In the genomic region with DNA sequence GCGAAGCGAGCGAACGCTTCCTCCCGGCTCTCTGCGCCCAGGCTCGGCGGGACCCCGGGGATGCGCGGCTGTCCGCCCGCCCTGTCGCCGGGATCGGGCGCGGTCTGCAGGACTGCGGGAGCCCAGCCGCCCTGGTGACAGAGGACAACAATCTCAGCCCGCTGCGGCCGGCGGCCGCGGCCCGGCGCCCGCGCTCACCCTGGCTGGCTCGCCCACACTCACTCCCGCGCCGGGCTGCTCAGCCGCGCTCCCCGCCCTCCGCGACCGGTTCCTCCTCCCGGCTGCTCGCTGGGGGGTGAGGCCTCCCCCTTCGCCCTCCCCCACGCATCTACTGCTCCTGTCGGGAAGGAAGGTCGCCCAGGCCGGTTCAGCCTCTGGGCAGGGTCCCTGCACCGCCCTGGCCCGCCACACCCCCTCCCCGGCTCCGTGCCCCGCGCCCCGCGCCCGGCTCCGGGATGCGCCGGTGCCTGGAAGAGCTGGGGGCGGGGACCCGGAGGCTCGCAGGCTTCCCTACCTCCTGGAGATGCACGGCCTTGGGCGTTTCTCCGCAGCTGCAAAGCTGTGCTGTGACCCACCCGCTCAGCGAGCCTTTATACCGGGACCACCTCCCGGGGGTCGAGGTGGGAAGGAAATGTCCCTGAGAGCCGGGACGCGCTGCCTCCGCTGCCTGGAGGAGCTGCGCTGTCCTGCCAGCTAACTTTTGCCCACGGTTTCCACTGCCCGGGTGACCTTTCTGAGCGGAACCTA, we compare ENCODE assay signal across 8 cellular contexts. TPM values are rescaled to one million over a fixed set of nuclear protein-coding genes. Genes with fewer than 3 reads are reported as not detected.
A peak's percentile ranks its signal among the peaks of the same experiment; 100 is the strongest.
DNase-seq lines count a peak whose midpoint lies in the region; ATAC-seq, FAIRE-seq and TF ChIP-seq lines count a peak whose summit lies in the region.

A gene with protein sequence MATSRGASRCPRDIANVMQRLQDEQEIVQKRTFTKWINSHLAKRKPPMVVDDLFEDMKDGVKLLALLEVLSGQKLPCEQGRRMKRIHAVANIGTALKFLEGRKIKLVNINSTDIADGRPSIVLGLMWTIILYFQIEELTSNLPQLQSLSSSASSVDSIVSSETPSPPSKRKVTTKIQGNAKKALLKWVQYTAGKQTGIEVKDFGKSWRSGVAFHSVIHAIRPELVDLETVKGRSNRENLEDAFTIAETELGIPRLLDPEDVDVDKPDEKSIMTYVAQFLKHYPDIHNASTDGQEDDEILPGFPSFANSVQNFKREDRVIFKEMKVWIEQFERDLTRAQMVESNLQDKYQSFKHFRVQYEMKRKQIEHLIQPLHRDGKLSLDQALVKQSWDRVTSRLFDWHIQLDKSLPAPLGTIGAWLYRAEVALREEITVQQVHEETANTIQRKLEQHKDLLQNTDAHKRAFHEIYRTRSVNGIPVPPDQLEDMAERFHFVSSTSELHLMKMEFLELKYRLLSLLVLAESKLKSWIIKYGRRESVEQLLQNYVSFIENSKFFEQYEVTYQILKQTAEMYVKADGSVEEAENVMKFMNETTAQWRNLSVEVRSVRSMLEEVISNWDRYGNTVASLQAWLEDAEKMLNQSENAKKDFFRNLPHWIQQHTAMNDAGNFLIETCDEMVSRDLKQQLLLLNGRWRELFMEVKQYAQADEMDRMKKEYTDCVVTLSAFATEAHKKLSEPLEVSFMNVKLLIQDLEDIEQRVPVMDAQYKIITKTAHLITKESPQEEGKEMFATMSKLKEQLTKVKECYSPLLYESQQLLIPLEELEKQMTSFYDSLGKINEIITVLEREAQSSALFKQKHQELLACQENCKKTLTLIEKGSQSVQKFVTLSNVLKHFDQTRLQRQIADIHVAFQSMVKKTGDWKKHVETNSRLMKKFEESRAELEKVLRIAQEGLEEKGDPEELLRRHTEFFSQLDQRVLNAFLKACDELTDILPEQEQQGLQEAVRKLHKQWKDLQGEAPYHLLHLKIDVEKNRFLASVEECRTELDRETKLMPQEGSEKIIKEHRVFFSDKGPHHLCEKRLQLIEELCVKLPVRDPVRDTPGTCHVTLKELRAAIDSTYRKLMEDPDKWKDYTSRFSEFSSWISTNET (N-terminal part only) (minus strand): TSS at position 688 of the 747 bp plus-strand sequence. CDS start 9,031 bp downstream, outside the sequence.

- H3K27ac ChIP-seq in RWPE2 (ENCODE audit: poor library complexity, severe bottlenecking): no peak within 1 kb of the TSS
- H3K27ac ChIP-seq in liver (ENCODE audit: low read depth in 1 of 2, low read length in 2 of 2): peak within 1 kb of the TSS; percentile 42 to 61
- H3K27ac ChIP-seq in subcutaneous abdominal adipose tissue (ENCODE audit: low read depth, low read length): peak within 1 kb of the TSS; percentile 32

- H3K36me3 ChIP-seq in RWPE2 (ENCODE audit: low read depth) (no peaks in the 10 kb centered on the region), liver (ENCODE audit: control insufficient read depth in 4 of 4, insufficient read depth in 3 of 4, low read depth in 1 of 4, low read length in 3 of 4) (no peaks in the 10 kb centered on the region), subcutaneous abdominal adipose tissue (ENCODE audit: control insufficient read depth in 5 of 5, insufficient read depth in 5 of 5, low read length in 5 of 5) (no peaks in the 10 kb centered on the region)

- H3K4me3 ChIP-seq in RWPE2 (ENCODE audit: severe bottlenecking) (peak within 1 kb of the TSS; percentile 36), liver (ENCODE audit: low read depth in 1 of 3, low read length in 3 of 3) (peak within 1 kb of the TSS; percentile 37 to 62 (median 38)), subcutaneous abdominal adipose tissue (ENCODE audit: low read depth in 1 of 5, low read length in 5 of 5) (peak within 1 kb of the TSS; percentile 58 to 81 (median 72))

- peak; percentile 29 for ATAC-seq in GM21447 (IDR thresholded peaks at IDR 0.05; ENCODE audit: unreplicated experiment)
- peak; percentile 84 for ATAC-seq in RWPE2 (ENCODE audit: low read depth)

- no peak for TF ChIP-seq CTCF in RWPE2 (IDR thresholded peaks at IDR 0.05; ENCODE audit: poor library complexity, severe bottlenecking)
- TF ChIP-seq CTCF in liver (IDR thresholded peaks at IDR 0.05; ENCODE audit: low read depth, low read length, missing input control): no peak

- H3K27me3 ChIP-seq in RWPE2 (ENCODE audit: insufficient read depth, poor library complexity, severe bottlenecking) (peaks cover 5% of the 10 kb centered on the region), liver (ENCODE audit: control insufficient read depth in 4 of 4, insufficient read depth in 4 of 4, low read length in 3 of 4) (no peaks in the 10 kb centered on the region), subcutaneous abdominal adipose tissue (ENCODE audit: control insufficient read depth in 5 of 5, insufficient read depth in 4 of 5, low read length in 5 of 5) (peaks cover 0 to 15% (median 7%) of the 10 kb centered on the region in 5 donors)

- DNase-seq in C1 segment of cervical spinal cord (lab: John Stamatoyannopoulos, UW) (peak in 8 of 14 donors; percentile 6 to 72 (median 30)), RWPE2 (ENCODE audit: low spot score) (peak; percentile 56), dermis blood vessel endothelial cell (peak; percentile 32), SW 1271 (lab: John Stamatoyannopoulos, UW) (no peak), GM19239 (ENCODE audit: insufficient read length, low spot score) (no peak)

- no peak for TF ChIP-seq RAD21 in liver (IDR thresholded peaks at IDR 0.05)

- no peak for FAIRE-seq in GM19239 (lab: Jason Lieb, UNC)

- 2% methylated on average over 78 of the region's 78 CpGs for WGBS in liver

- no peaks in the 10 kb centered on the region for H3K9me3 ChIP-seq in RWPE2 (ENCODE audit: severe bottlenecking)
- no peaks in the 10 kb centered on the region for H3K9me3 ChIP-seq in liver (ENCODE audit: control insufficient read depth in 4 of 4, low read length in 3 of 4)
- H3K9me3 ChIP-seq in subcutaneous abdominal adipose tissue (ENCODE audit: control insufficient read depth in 5 of 5, low read length in 5 of 5): no peaks in the 10 kb centered on the region

- H3K4me1 ChIP-seq in RWPE2 (ENCODE audit: insufficient read depth, poor library complexity, severe bottlenecking) (no peaks in the 10 kb centered on the region), liver (ENCODE audit: control insufficient read depth in 4 of 4, insufficient read depth in 4 of 4, low read length in 3 of 4) (peaks cover 0 to 16% (median 9%) of the 10 kb centered on the region in 4 donors), subcutaneous abdominal adipose tissue (ENCODE audit: control insufficient read depth in 5 of 5, insufficient read depth in 5 of 5, low read length in 5 of 5) (peaks cover 5 to 21% (median 16%) of the 10 kb centered on the region in 5 donors)

- H3K9ac ChIP-seq in liver (ENCODE audit: low read depth in 1 of 2, low read length in 2 of 2): no peak within 1 kb of the TSS
- H3K9ac ChIP-seq in subcutaneous abdominal adipose tissue (ENCODE audit: low read length in 5 of 5): peak within 1 kb of the TSS in 4 of 5 donors; percentile 19 to 73 (median 42)

TF ChIP-seq in liver, 16 proteins besides CTCF, POLR2A, EP300 and RAD21:
- no peak for TF ChIP-seq YY1 (IDR thresholded peaks at IDR 0.05)
- no peak for TF ChIP-seq FOXA2 (IDR thresholded peaks at IDR 0.05)
- TF ChIP-seq HNF4A (conservative IDR thresholded peaks at IDR 0.05): no peak
- TF ChIP-seq GABPA (IDR thresholded peaks at IDR 0.05 in 1 of 2, conservative IDR thresholded peaks at IDR 0.05 in 1 of 2): no peak
- no peak for TF ChIP-seq EGR1 (IDR thresholded peaks at IDR 0.05; ENCODE audit: low read depth in 2 of 2)
- no peak for TF ChIP-seq NR2F2 (IDR thresholded peaks at IDR 0.05)
- TF ChIP-seq, protein P1, sequence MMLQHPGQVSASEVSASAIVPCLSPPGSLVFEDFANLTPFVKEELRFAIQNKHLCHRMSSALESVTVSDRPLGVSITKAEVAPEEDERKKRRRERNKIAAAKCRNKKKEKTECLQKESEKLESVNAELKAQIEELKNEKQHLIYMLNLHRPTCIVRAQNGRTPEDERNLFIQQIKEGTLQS (IDR thresholded peaks at IDR 0.05): no peak
- TF ChIP-seq JUND (IDR thresholded peaks at IDR 0.05): no peak
- TF ChIP-seq RXRA (IDR thresholded peaks at IDR 0.05): no peak
- TF ChIP-seq, protein P2, sequence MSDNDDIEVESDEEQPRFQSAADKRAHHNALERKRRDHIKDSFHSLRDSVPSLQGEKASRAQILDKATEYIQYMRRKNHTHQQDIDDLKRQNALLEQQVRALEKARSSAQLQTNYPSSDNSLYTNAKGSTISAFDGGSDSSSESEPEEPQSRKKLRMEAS (IDR thresholded peaks at IDR 0.05): no peak
- TF ChIP-seq TAF1 (conservative IDR thresholded peaks at IDR 0.05): no peak
- TF ChIP-seq, protein P3, sequence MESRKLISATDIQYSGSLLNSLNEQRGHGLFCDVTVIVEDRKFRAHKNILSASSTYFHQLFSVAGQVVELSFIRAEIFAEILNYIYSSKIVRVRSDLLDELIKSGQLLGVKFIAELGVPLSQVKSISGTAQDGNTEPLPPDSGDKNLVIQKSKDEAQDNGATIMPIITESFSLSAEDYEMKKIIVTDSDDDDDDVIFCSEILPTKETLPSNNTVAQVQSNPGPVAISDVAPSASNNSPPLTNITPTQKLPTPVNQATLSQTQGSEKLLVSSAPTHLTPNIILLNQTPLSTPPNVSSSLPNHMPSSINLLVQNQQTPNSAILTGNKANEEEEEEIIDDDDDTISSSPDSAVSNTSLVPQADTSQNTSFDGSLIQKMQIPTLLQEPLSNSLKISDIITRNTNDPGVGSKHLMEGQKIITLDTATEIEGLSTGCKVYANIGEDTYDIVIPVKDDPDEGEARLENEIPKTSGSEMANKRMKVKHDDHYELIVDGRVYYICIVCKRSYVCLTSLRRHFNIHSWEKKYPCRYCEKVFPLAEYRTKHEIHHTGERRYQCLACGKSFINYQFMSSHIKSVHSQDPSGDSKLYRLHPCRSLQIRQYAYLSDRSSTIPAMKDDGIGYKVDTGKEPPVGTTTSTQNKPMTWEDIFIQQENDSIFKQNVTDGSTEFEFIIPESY (IDR thresholded peaks at IDR 0.05): no peak

RNA-seq across cellular contexts. Expression of the gene that starts here (rescaled TPM):
- total RNA-seq in dermis blood vessel endothelial cell (52.9 and 81.3 TPM in 2 replicates), liver (100 to 1,000 TPM in 1 of 2 donors, 10 to 100 TPM in 1; 33.5 to 105 TPM)
- 10 to 100 TPM; 10.2 to 15.5 TPM for polyA plus RNA-seq in liver

Comparison
In these comparisons a context has a peak if more than half of its experiments do, and no peak if none do; other contexts are left out.
1. DNase-seq: peak in C1 segment of cervical spinal cord (8 of 14), RWPE2 (single experiment) and dermis blood vessel endothelial cell (single experiment); none in SW 1271 (0 of 2) and GM19239 (single experiment).
2. H3K9ac ChIP-seq: peak in subcutaneous abdominal adipose tissue (4 of 5); none in liver (0 of 2).
3. Peak in every context shown above with its lines, with median percentiles within 50 percentile points of each other: H3K4me3 ChIP-seq.